ENCODE assay signal across 21 cellular contexts in the genomic region with DNA sequence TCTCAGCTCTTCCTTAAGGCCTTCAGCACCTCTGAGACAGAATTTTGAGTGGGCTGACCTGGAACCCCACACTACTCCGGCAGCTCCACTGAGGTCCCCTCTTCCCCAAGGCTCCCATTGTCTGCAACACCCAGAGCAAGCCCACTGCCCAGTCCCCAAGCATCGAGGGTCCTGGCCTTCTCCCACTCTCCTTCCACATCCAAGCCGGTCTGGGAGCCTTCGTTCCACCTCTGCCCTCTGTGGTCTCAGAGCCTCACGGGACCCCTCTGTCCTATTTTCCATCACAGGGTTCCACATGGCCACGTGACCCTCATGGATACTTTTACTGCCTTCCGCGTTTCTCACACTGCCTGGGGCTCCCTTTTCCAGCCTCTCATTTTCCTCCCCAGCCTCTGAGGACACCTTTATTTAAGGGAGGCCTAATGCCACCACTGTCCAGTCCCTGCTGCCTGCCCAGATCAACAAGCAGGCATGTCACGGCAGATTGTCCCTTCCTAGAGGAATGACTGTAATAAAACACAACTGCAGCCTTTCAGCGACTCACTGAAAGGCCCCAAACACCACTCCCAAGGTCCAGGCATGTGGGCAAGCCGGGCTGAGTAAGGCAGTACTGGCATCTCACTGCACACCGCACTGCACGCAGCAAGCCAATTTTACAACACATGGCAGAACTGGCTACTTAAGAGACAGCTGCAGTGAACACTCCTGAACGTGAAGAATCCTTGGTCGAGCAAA. TPM values are rescaled to one million over a fixed set of nuclear protein-coding genes. Genes with fewer than 3 reads are reported as not detected.
DNase-seq lines count a peak whose midpoint lies in the region; ATAC-seq, FAIRE-seq and TF ChIP-seq lines count a peak whose summit lies in the region.
"Had no signal": no experiment of that assay in that cellular context is flagged by ENCODE, and none has a peak within 500 bp of the region (broad histone marks: within the 10 kb centered on the region; RNA-seq: fewer than 3 reads in every experiment).

No MANE protein-coding gene starts in this region.

- H3K56ac ChIP-seq in H9 (ENCODE audit: insufficient read length, low read depth, low read length) = no peak overlapping the region

- H3K9ac ChIP-seq in H9 (ENCODE audit: extremely low read depth, insufficient read length, low read length) (no peak overlapping the region), kidney (ENCODE audit: low read length in 2 of 2) (no peak overlapping the region)
- H3K9ac ChIP-seq: GM23248 had no signal

- WGBS in H9 (ENCODE audit: extremely low coverage, insufficient read length, low lambda C conversion rate) = no CpG with 5 or more reads among the region's 15 CpGs

- no peak for FAIRE-seq in kidney (lab: Jason Lieb, UNC)
- FAIRE-seq: A549, D721Med, G401.6, GM12892, K562 had no signal

- no peaks in the 10 kb centered on the region for H3K79me1 ChIP-seq in H9 (ENCODE audit: insufficient read depth, low read depth, low read length, poor library complexity, severe bottlenecking)

- H3K9me3 ChIP-seq in H9 (ENCODE audit: control insufficient read depth, low read depth, low read length) (no peaks in the 10 kb centered on the region), kidney (ENCODE audit: control insufficient read depth in 1 of 2, low read length in 2 of 2) (no peaks in the 10 kb centered on the region)
- H3K9me3 ChIP-seq: A549, BE2C had no signal

- no peak overlapping the region for H3K4ac ChIP-seq in H9 (ENCODE audit: low read depth, low read length)

- H2BK20ac ChIP-seq in H9 (ENCODE audit: low read depth, low read length, poor library complexity, severe bottlenecking) = no peak overlapping the region

- H3K36me3 Mint-ChIP-seq in H9 (ENCODE audit: insufficient read depth in 1 of 3, low read depth in 3 of 3) (peaks cover 0 to 3% (median 0%) of the 10 kb centered on the region in 3 experiments; a peak in 1 of 7 replicates), osteocyte (ENCODE audit: unreplicated experiment) (no peaks in the 10 kb centered on the region)
- H3K36me3 Mint-ChIP-seq: CD8-positive, alpha-beta T cell had no signal

- no peak overlapping the region for H2AK5ac ChIP-seq in H9 (ENCODE audit: insufficient read length, low read length)

- no peak overlapping the region for H4K5ac ChIP-seq in H9 (ENCODE audit: insufficient read length, low read depth, low read length)

- ATAC-seq in GM19328 (IDR thresholded peaks at IDR 0.05; ENCODE audit: unreplicated experiment) (no peak), GM18873 (IDR thresholded peaks at IDR 0.05; ENCODE audit: low FRiP score, unreplicated experiment) (no peak)
- ATAC-seq: A549; CD8-positive, alpha-beta T cell; K562 had no signal

- H2AFZ ChIP-seq in H9 (ENCODE audit: low read length) = no peak overlapping the region
- H2AFZ ChIP-seq: GM23248 had no signal

- H3K4me2 ChIP-seq in H9 (ENCODE audit: insufficient read depth, insufficient read length, low read length) = no peak overlapping the region
- H3K4me2 ChIP-seq: A549 had no signal

- TF ChIP-seq CTCF in H9 (conservative IDR thresholded peaks at IDR 0.05) (no peak), kidney (IDR thresholded peaks at IDR 0.05; ENCODE audit: borderline replicate concordance, extremely low read depth, insufficient read depth) (no peak), osteocyte (IDR thresholded peaks at IDR 0.05) (no peak)

- no peak overlapping the region for H2BK120ac ChIP-seq in H9 (ENCODE audit: low read depth, low read length, poor library complexity, severe bottlenecking)

- DNase-seq in H9 = peak; percentile 22
- peak; percentile 58 for DNase-seq in kidney
- DNase-seq in osteocyte (ENCODE audit: extremely low spot score, unreplicated experiment) = peak; percentile 67
- DNase-seq in activated T-cell treated with anti-CD3 and anti-CD28 coated beads, Interleukin-2, amount 50 U/mL, for 1 hour = no peak
- DNase-seq: BE2C, COR-L47, DMS153, DMS79 treated with DMSO at 0.1 percent for 48 hours, EL, GM23248 had no signal

- H3K27ac ChIP-seq in H9 (ENCODE audit: insufficient read length, low read depth, low read length) (no peak overlapping the region), kidney (ENCODE audit: low read depth in 2 of 2, low read length in 2 of 2) (no peak overlapping the region)
- H3K27ac ChIP-seq: A549, C4-2B, GM23248 had no signal

- H3K4me1 Mint-ChIP-seq in H9 (peaks cover 10 to 27% of the 10 kb centered on the region in 2 experiments), osteocyte (ENCODE audit: unreplicated experiment) (peaks cover 6% of the 10 kb centered on the region)

- H4K8ac ChIP-seq in H9 (replicated peaks; ENCODE audit: insufficient read length, low read depth, low read length) = no peak overlapping the region

- peaks cover 3% of the 10 kb centered on the region; the same call in 1 of the 2 replicates for H3K4me1 ChIP-seq in H9 (ENCODE audit: insufficient read depth, low read length)
- peaks cover 0 to 2% of the 10 kb centered on the region in 2 donors for H3K4me1 ChIP-seq in kidney (ENCODE audit: control insufficient read depth in 1 of 2, insufficient read depth in 1 of 2, low read depth in 1 of 2, low read length in 2 of 2)
- H3K4me1 ChIP-seq: A549, BE2C had no signal

- no peak overlapping the region for H3T11ph ChIP-seq in H9 (ENCODE audit: low read length)

- no peak overlapping the region for H4K91ac ChIP-seq in H9 (ENCODE audit: insufficient read length, low read depth, low read length)

- no peaks in the 10 kb centered on the region for H3K36me3 ChIP-seq in kidney (ENCODE audit: control insufficient read depth in 1 of 2, insufficient read depth in 2 of 2, low read length in 2 of 2)
- H3K36me3 ChIP-seq: BE2C had no signal

- H3K18ac ChIP-seq in H9 (ENCODE audit: insufficient read length, low read depth, low read length) = no peak overlapping the region

- H3K79me2 ChIP-seq in H9 (ENCODE audit: insufficient read depth, low read length) = no peaks in the 10 kb centered on the region

- H3K14ac ChIP-seq in H9 (ENCODE audit: insufficient read depth, low read length) = no peak overlapping the region

- H2BK12ac ChIP-seq in H9 (ENCODE audit: insufficient read length, low read depth, low read length) = no peak overlapping the region

- H3K23me2 ChIP-seq in H9 (ENCODE audit: insufficient read length, low read depth, low read length, poor library complexity, severe bottlenecking) = peaks cover 7% of the 10 kb centered on the region

- no peaks in the 10 kb centered on the region for H4K20me1 ChIP-seq in H9 (ENCODE audit: control insufficient read depth, insufficient read depth, insufficient read length)

- H3K9me3 Mint-ChIP-seq in H9 (peaks cover 4 to 6% of the 10 kb centered on the region in 2 experiments; a peak in 2 of 5 replicates), osteocyte (ENCODE audit: unreplicated experiment) (no peaks in the 10 kb centered on the region)
- H3K9me3 Mint-ChIP-seq: CD8-positive, alpha-beta T cell had no signal

- H3K23ac ChIP-seq in H9 (ENCODE audit: insufficient read length, low read depth, low read length) = no peak overlapping the region

- intact Hi-C loops in kidney (cut with DNase I) = no loop called here

- no peak overlapping the region for H2BK15ac ChIP-seq in H9 (ENCODE audit: low read depth, low read length)

- H3K27me3 ChIP-seq in H9 (ENCODE audit: insufficient read depth, low read length) = peaks cover 52% of the 10 kb centered on the region

- no peak overlapping the region for H3K27ac Mint-ChIP-seq in H9
- no peak overlapping the region for H3K27ac Mint-ChIP-seq in osteocyte (ENCODE audit: unreplicated experiment)
- H3K27ac Mint-ChIP-seq: CD8-positive, alpha-beta T cell had no signal

- H3K27me3 Mint-ChIP-seq in H9 (ENCODE audit: low read depth) (peaks cover 92% of the 10 kb centered on the region), osteocyte (ENCODE audit: unreplicated experiment) (peaks cover 44% of the 10 kb centered on the region)

- no peak overlapping the region for H3K4me3 ChIP-seq in kidney (ENCODE audit: low read length in 2 of 2)
- H3K4me3 ChIP-seq: A549, GM23248, K562 had no signal

- no peak overlapping the region for H3K4me3 Mint-ChIP-seq in H9
- no peak overlapping the region for H3K4me3 Mint-ChIP-seq in osteocyte (ENCODE audit: unreplicated experiment)
- H3K4me3 Mint-ChIP-seq: CD8-positive, alpha-beta T cell had no signal

- no peak overlapping the region for H2BK5ac ChIP-seq in H9 (ENCODE audit: insufficient read length, low read length)

RNA-seq across cellular contexts. Expression of gene SALL3, which starts 7.9 kb away (rescaled TPM):
- total RNA-seq in H9 (2021) (51.1 and 52.4 TPM in 2 replicates), kidney (2.0 TPM), osteocyte (not detected in 2 replicates)
- 5.5 TPM for polyA plus RNA-seq in kidney (ENCODE audit: insufficient read depth, low read depth, low replicate concordance)
- total RNA-seq: CD8-positive, alpha-beta T cell; GM23248; HT-29; K562 had no signal
- polyA plus RNA-seq: A549, AG04450, GM23248, K562 had no signal

Comparison
In these comparisons a context has a peak if more than half of its experiments do, and no peak if none do; other contexts are left out.
1. RNA of gene SALL3, which starts 7.9 kb away (total RNA-seq): 51.1 to 52.4 TPM in H9; 2.0 TPM in kidney (single experiment) and not detected in osteocyte; every median in the first group is over 10 times any median in the second.